Comparison of ENCODE assay signal across 3 cellular contexts in genomic region chr11:114463999-114464398, GRCh38.
A peak's percentile ranks its signal among the peaks of the same experiment; 100 is the strongest.
TF ChIP-seq lines count a peak whose summit lies in the region.

No MANE protein-coding gene starts in this region.

TF ChIP-seq in HEK293, 187 proteins besides CTCF, POLR2A, EP300 and RAD21:
- TF ChIP-seq ZNF121 (tag by site-specific recombination; IDR thresholded peaks at IDR 0.05) (0 out of 2 replicates have a peak, but pooled peaks have one; percentile 22), ZNF248 (tag by site-specific recombination; IDR thresholded peaks at IDR 0.05) (no peak), ZNF174 (tag by site-specific recombination; IDR thresholded peaks at IDR 0.05) (no peak)

TF ChIP-seq in WTC11, 78 proteins besides CTCF, POLR2A, EP300 and RAD21:
- TF ChIP-seq, protein P1, sequence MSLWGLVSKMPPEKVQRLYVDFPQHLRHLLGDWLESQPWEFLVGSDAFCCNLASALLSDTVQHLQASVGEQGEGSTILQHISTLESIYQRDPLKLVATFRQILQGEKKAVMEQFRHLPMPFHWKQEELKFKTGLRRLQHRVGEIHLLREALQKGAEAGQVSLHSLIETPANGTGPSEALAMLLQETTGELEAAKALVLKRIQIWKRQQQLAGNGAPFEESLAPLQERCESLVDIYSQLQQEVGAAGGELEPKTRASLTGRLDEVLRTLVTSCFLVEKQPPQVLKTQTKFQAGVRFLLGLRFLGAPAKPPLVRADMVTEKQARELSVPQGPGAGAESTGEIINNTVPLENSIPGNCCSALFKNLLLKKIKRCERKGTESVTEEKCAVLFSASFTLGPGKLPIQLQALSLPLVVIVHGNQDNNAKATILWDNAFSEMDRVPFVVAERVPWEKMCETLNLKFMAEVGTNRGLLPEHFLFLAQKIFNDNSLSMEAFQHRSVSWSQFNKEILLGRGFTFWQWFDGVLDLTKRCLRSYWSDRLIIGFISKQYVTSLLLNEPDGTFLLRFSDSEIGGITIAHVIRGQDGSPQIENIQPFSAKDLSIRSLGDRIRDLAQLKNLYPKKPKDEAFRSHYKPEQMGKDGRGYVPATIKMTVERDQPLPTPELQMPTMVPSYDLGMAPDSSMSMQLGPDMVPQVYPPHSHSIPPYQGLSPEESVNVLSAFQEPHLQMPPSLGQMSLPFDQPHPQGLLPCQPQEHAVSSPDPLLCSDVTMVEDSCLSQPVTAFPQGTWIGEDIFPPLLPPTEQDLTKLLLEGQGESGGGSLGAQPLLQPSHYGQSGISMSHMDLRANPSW (CRISPR knock-in tag; conservative IDR thresholded peaks at IDR 0.05; ENCODE audit: low read depth) = no peak
- peak; percentile 84; the same call in 1 of the 2 replicates for TF ChIP-seq ZNF121 (CRISPR knock-in tag; IDR thresholded peaks at IDR 0.05)
- no peak for TF ChIP-seq JAZF1 (CRISPR knock-in tag; IDR thresholded peaks at IDR 0.05)

TF ChIP-seq in K562, 482 proteins besides CTCF, POLR2A, EP300 and RAD21:
- TF ChIP-seq CLOCK (CRISPR knock-in tag; IDR thresholded peaks at IDR 0.05; ENCODE audit: borderline replicate concordance) = no peak
- no peak for TF ChIP-seq BRCA1 (IDR thresholded peaks at IDR 0.05)
- no peak for TF ChIP-seq BRCA1 (CRISPR knock-in tag; IDR thresholded peaks at IDR 0.05)
- no peak for TF ChIP-seq ETV1 (tag; conservative IDR thresholded peaks at IDR 0.05; ENCODE audit: low read depth)
- no peak for TF ChIP-seq HDGF (IDR thresholded peaks at IDR 0.05)
- no peak for TF ChIP-seq HMGN3 (IDR thresholded peaks at IDR 0.05; ENCODE audit: borderline replicate concordance, extremely low read depth, insufficient read length, low read depth, low read length)
- no peak for TF ChIP-seq ZNF449 (CRISPR knock-in tag; IDR thresholded peaks at IDR 0.05)
- no peak for TF ChIP-seq TAF15 (IDR thresholded peaks at IDR 0.05; ENCODE audit: low read depth, low read length)
- no peak for TF ChIP-seq TAF7 (tag; IDR thresholded peaks at IDR 0.05)
- TF ChIP-seq ZNF121 (CRISPR knock-in tag; conservative IDR thresholded peaks at IDR 0.05) = peak; percentile 72
- TF ChIP-seq RBM25 (IDR thresholded peaks at IDR 0.05; ENCODE audit: low read depth, low read length, severe bottlenecking) = peak; percentile 5
- no peak for TF ChIP-seq ARID2 (IDR thresholded peaks at IDR 0.05)
